ENCODE assay signal across 31 cellular contexts in genomic region chr17:78886954-78887353, GRCh38. TPM values are rescaled to one million over a fixed set of nuclear protein-coding genes. Genes with fewer than 3 reads are reported as not detected.
DNase-seq lines count a peak whose midpoint lies in the region; ATAC-seq and TF ChIP-seq lines count a peak whose summit lies in the region.
"Had no signal": no experiment of that assay in that cellular context is flagged by ENCODE, and none has a peak within 500 bp of the region (broad histone marks: within the 10 kb centered on the region; RNA-seq: fewer than 3 reads in every experiment).

No MANE protein-coding gene starts in this region.

- H3K4me3 ChIP-seq in mucosa of descending colon = no peak overlapping the region
- H3K4me3 ChIP-seq: esophagus squamous epithelium, heart right ventricle, PC-9, smooth muscle cell, thyroid gland had no signal

- peak; percentile 34 for DNase-seq in Right ventricle myocardium inferior (ENCODE audit: missing footprints)
- no peak for DNase-seq in cardiac septum (ENCODE audit: low spot score)
- DNase-seq in osteocyte (ENCODE audit: extremely low spot score, unreplicated experiment) = no peak
- no peak for DNase-seq in mucosa of descending colon
- no peak for DNase-seq in activated T-cell treated with anti-CD3 and anti-CD28 coated beads, Interleukin-2, amount 50 U/mL, for 4 hours
- DNase-seq in GM03348 (ENCODE audit: low spot score) = no peak
- DNase-seq: 8988T; activated CD4-positive, alpha-beta memory T cell treated with anti-CD3 and anti-CD28 coated beads for 36 hours; activated CD8-positive, alpha-beta memory T cell treated with anti-CD3 and anti-CD28 coated beads, Interleukin-2, amount 50 U/mL, for 4 hours; activated naive CD4-positive, alpha-beta T cell treated with Interleukin-2 at 50 U/mL for 16 hours; esophagus squamous epithelium; foreskin keratinocyte; HCEC 1CT; heart right ventricle; naive thymus-derived CD4-positive, alpha-beta T cell; NCI-H1048; NCI-H2107; NCI-H345; NCI-H69; PC-9; Right ventricle myocardium superior; thyroid gland had no signal

- H3K36me3 Mint-ChIP-seq in osteocyte (ENCODE audit: unreplicated experiment) = peaks cover 18% of the 10 kb centered on the region
- H3K36me3 Mint-ChIP-seq in activated T-cell treated with anti-CD3 and anti-CD28 coated beads, Interleukin-2, amount 50 U/mL, for 4 hours (ENCODE audit: insufficient read depth) = no peaks in the 10 kb centered on the region
- H3K36me3 Mint-ChIP-seq: activated CD4-positive, alpha-beta memory T cell treated with anti-CD3 and anti-CD28 coated beads for 36 hours; mesothelial cell of epicardium; naive thymus-derived CD4-positive, alpha-beta T cell had no signal

- no peaks in the 10 kb centered on the region for H3K9me3 Mint-ChIP-seq in osteocyte (ENCODE audit: unreplicated experiment)
- no peaks in the 10 kb centered on the region for H3K9me3 Mint-ChIP-seq in activated T-cell treated with anti-CD3 and anti-CD28 coated beads, Interleukin-2, amount 50 U/mL, for 4 hours
- H3K9me3 Mint-ChIP-seq: activated CD4-positive, alpha-beta memory T cell treated with anti-CD3 and anti-CD28 coated beads for 36 hours; activated T-helper 1 cell treated with anti-CD3 and anti-CD28 coated beads, Interleukin-12 subunit alpha, Interleukin-12 subunit beta, Interleukin-2, Interleukin-4 antibody, amounts not matched to agents 30 ng/mL and 10 ng/mL and 1 ng/mL, durations not matched to agents 14 hours and 24 hours and 36 hours; mesothelial cell of epicardium; naive thymus-derived CD4-positive, alpha-beta T cell; stimulated activated naive CD8-positive, alpha-beta T cell treated with anti-CD3 and anti-CD28 coated beads, Interleukin-15, Interleukin-2, amounts not matched to agents 100 ng/mL and 50 ng/mL, for 24 hours; T-helper 1 cell treated with Interleukin-12 subunit alpha and Interleukin-12 subunit beta and Interleukin-4 antibody, amounts not matched to agents 30 μg/mL and 1 μg/mL, for 36 hours had no signal

- no peak overlapping the region for H3K4me3 Mint-ChIP-seq in osteocyte (ENCODE audit: unreplicated experiment)
- no peak overlapping the region for H3K4me3 Mint-ChIP-seq in activated T-cell treated with anti-CD3 and anti-CD28 coated beads, Interleukin-2, amount 50 U/mL, for 4 hours
- H3K4me3 Mint-ChIP-seq: activated CD4-positive, alpha-beta memory T cell treated with anti-CD3 and anti-CD28 coated beads for 36 hours; activated T-helper 1 cell treated with anti-CD3 and anti-CD28 coated beads, Interleukin-12 subunit alpha, Interleukin-12 subunit beta, Interleukin-2, Interleukin-4 antibody, amounts not matched to agents 30 ng/mL and 10 ng/mL and 1 ng/mL, durations not matched to agents 14 hours and 24 hours and 36 hours; mesothelial cell of epicardium; naive thymus-derived CD4-positive, alpha-beta T cell; stimulated activated naive CD8-positive, alpha-beta T cell treated with anti-CD3 and anti-CD28 coated beads, Interleukin-15, Interleukin-2, amounts not matched to agents 100 ng/mL and 50 ng/mL, for 24 hours; T-helper 1 cell treated with Interleukin-12 subunit alpha and Interleukin-12 subunit beta and Interleukin-4 antibody, amounts not matched to agents 30 μg/mL and 1 μg/mL, for 36 hours had no signal

- ATAC-seq in Right ventricle myocardium inferior (no peak), mucosa of descending colon (no peak), GM21619 (IDR thresholded peaks at IDR 0.05; ENCODE audit: unreplicated experiment) (no peak)
- no peak for ATAC-seq in activated T-cell treated with anti-CD3 and anti-CD28 coated beads, Interleukin-2, amount 50 U/mL, for 4 hours
- ATAC-seq: activated CD4-positive, CD25-positive, alpha-beta regulatory T cell treated with anti-CD3 and anti-CD28 coated beads, Interleukin-2, amount 50 U/mL, for 24 hours; foreskin keratinocyte; heart right ventricle; naive thymus-derived CD4-positive, alpha-beta T cell; SK-N-SH treated with all-trans-retinoic acid at 6 μM for 48 hours had no signal

- no peaks in the 10 kb centered on the region for H3K9me3 ChIP-seq in mucosa of descending colon
- H3K9me3 ChIP-seq: esophagus squamous epithelium, heart right ventricle, thyroid gland had no signal

- no peaks in the 10 kb centered on the region for H3K36me3 ChIP-seq in mucosa of descending colon (ENCODE audit: low read depth)
- H3K36me3 ChIP-seq: esophagus squamous epithelium, thyroid gland had no signal

- H3K4me1 Mint-ChIP-seq in osteocyte (ENCODE audit: unreplicated experiment) = peaks cover 71% of the 10 kb centered on the region
- H3K4me1 Mint-ChIP-seq in activated T-cell treated with anti-CD3 and anti-CD28 coated beads, Interleukin-2, amount 50 U/mL, for 4 hours (ENCODE audit: low read depth) = peaks cover 36% of the 10 kb centered on the region

- peak overlapping the region; percentile 74 for H3K27ac Mint-ChIP-seq in osteocyte (ENCODE audit: unreplicated experiment)
- H3K27ac Mint-ChIP-seq: activated CD4-positive, alpha-beta memory T cell treated with anti-CD3 and anti-CD28 coated beads for 36 hours; activated T-helper 1 cell treated with anti-CD3 and anti-CD28 coated beads, Interleukin-12 subunit alpha, Interleukin-12 subunit beta, Interleukin-2, Interleukin-4 antibody, amounts not matched to agents 30 ng/mL and 10 ng/mL and 1 ng/mL, durations not matched to agents 14 hours and 24 hours and 36 hours; mesothelial cell of epicardium; stimulated activated naive CD8-positive, alpha-beta T cell treated with anti-CD3 and anti-CD28 coated beads, Interleukin-15, Interleukin-2, amounts not matched to agents 100 ng/mL and 50 ng/mL, for 24 hours; T-helper 1 cell treated with Interleukin-12 subunit alpha and Interleukin-12 subunit beta and Interleukin-4 antibody, amounts not matched to agents 30 μg/mL and 1 μg/mL, for 36 hours had no signal

- peaks cover 14% of the 10 kb centered on the region for H3K4me1 ChIP-seq in mucosa of descending colon (ENCODE audit: low read depth)

- H3K27me3 Mint-ChIP-seq in osteocyte (ENCODE audit: unreplicated experiment) = no peaks in the 10 kb centered on the region
- H3K27me3 Mint-ChIP-seq in activated T-cell treated with anti-CD3 and anti-CD28 coated beads, Interleukin-2, amount 50 U/mL, for 4 hours (ENCODE audit: low read depth) = peaks cover 5% of the 10 kb centered on the region
- H3K27me3 Mint-ChIP-seq: stimulated activated naive CD8-positive, alpha-beta T cell treated with anti-CD3 and anti-CD28 coated beads, Interleukin-15, Interleukin-2, amounts not matched to agents 100 ng/mL and 50 ng/mL, for 24 hours had no signal

- intact Hi-C loops in Right ventricle myocardium inferior (cut with DNase I) = no loop called here
- intact Hi-C loops in cardiac septum (cut with DNase I) = no loop called here
- intact Hi-C loops in mucosa of descending colon (cut with DNase I, micrococcal nuclease) = no loop called here

- H3K27ac ChIP-seq in cingulate gyrus (ENCODE audit: low read depth, low read length) = peak overlapping the region; percentile 99
- H3K27ac ChIP-seq: foreskin keratinocyte, PC-9, thyroid gland had no signal

- no peak for TF ChIP-seq CTCF in osteocyte (IDR thresholded peaks at IDR 0.05)
- no peak for TF ChIP-seq CTCF in mucosa of descending colon (IDR thresholded peaks at IDR 0.05)

RNA-seq across cellular contexts. Expression of gene CEP295NL, which starts 16.0 kb away (rescaled TPM):
- total RNA-seq in Right ventricle myocardium inferior (0.60 TPM), cardiac septum (1.6 TPM), osteocyte (7.3 and 9.2 TPM in 2 replicates), mucosa of descending colon (1 to 10 TPM; 1.4 to 2.5 (median 2.0) TPM)
- not detected for total RNA-seq in activated T-cell treated with anti-CD3 and anti-CD28 coated beads, Interleukin-2, amount 50 U/mL, for 4 hours
- total RNA-seq: activated CD4-positive, alpha-beta memory T cell treated with anti-CD3 and anti-CD28 coated beads for 36 hours; activated T-helper 1 cell treated with anti-CD3 and anti-CD28 coated beads, Interleukin-12 subunit alpha, Interleukin-12 subunit beta, Interleukin-2, Interleukin-4 antibody, amounts not matched to agents 30 ng/mL and 10 ng/mL and 1 ng/mL, durations not matched to agents 14 hours and 24 hours and 36 hours had no signal

RNA-seq across cellular contexts. Expression of gene TIMP2, which starts 38.2 kb away (rescaled TPM):
- total RNA-seq in Right ventricle myocardium inferior = 138 TPM
- total RNA-seq in cardiac septum = 95.5 TPM
- total RNA-seq in osteocyte = 1,096 and 1,211 TPM in 2 replicates
- total RNA-seq in mucosa of descending colon = 100 to 1,000 TPM in 1 of 3 donors, 10 to 100 TPM in 2; 44.9 to 268 (median 91.3) TPM
- total RNA-seq in activated T-cell treated with anti-CD3 and anti-CD28 coated beads, Interleukin-2, amount 50 U/mL, for 4 hours = 1 to 10 TPM in 1 of 3 donors, under 1 TPM in 2; 0.63 to 1.0 (median 0.81) TPM

RNA-seq across cellular contexts. Expression of gene USP36, which starts 46.3 kb away (rescaled TPM):
- total RNA-seq in Right ventricle myocardium inferior = 18.4 TPM
- total RNA-seq in cardiac septum = 19.5 TPM
- 56.2 and 66.7 TPM in 2 replicates for total RNA-seq in osteocyte
- 10 to 100 TPM; 36.0 to 67.7 (median 41.4) TPM for total RNA-seq in mucosa of descending colon
- 100 to 1,000 TPM; 157 to 179 (median 170) TPM for total RNA-seq in activated T-cell treated with anti-CD3 and anti-CD28 coated beads, Interleukin-2, amount 50 U/mL, for 4 hours

Comparison
In these comparisons a context has a peak if more than half of its experiments do, and no peak if none do; other contexts are left out.
1. RNA of gene TIMP2, which starts 38.2 kb away (total RNA-seq): 1,096 to 1,211 TPM in osteocyte, 138 TPM in Right ventricle myocardium inferior (single experiment), 95.5 TPM in cardiac septum (single experiment) and 44.9 to 268 TPM in mucosa of descending colon; 0.63 to 1.0 TPM in activated T-cell treated with anti-CD3 and anti-CD28 coated beads, Interleukin-2, amount 50 U/mL, for 4 hours; every median in the first group is over 10 times any median in the second.